8 cellular contexts compared by ENCODE assay signal in genomic region chr15:75044258-75044878, GRCh38. TPM values are rescaled to one million over a fixed set of nuclear protein-coding genes. Genes with fewer than 3 reads are reported as not detected.
A peak's percentile ranks its signal among the peaks of the same experiment; 100 is the strongest.
DNase-seq lines count a peak whose midpoint lies in the region; TF ChIP-seq lines count a peak whose summit lies in the region.

No MANE protein-coding gene starts in this region.

- 87 to 89% methylated on average over 9 to 14 of the region's 14 CpGs for WGBS in esophagus squamous epithelium, 2 donors

- no peak overlapping the region for H2AFZ ChIP-seq in OCI-LY3 (ENCODE audit: low read depth, low read length)
- H2AFZ ChIP-seq in parathyroid adenoma: no peak overlapping the region

- H3K9ac ChIP-seq in BLaER1 treated with 17β-estradiol and CSF1 and Interleukin-3, amounts not matched to agents 10 nM and 100 nM: peak overlapping the region; percentile 58 to 77 (median 74); a peak in 19 of 22 replicates
- H3K9ac ChIP-seq in OCI-LY3 (ENCODE audit: low read length) (no peak overlapping the region), parathyroid adenoma (no peak overlapping the region)

- TF ChIP-seq CTCF in OCI-LY3 (IDR thresholded peaks at IDR 0.05; ENCODE audit: low read depth, low read length) (no peak), esophagus squamous epithelium (IDR thresholded peaks at IDR 0.05) (no peak), parathyroid adenoma (IDR thresholded peaks at IDR 0.05) (no peak)

- peak overlapping the region; percentile 81 to 96 (median 88) for H3K4me2 ChIP-seq in BLaER1 treated with 17β-estradiol and CSF1 and Interleukin-3, amounts not matched to agents 10 nM and 100 nM
- H3K4me2 ChIP-seq in OCI-LY3 (ENCODE audit: low read length): peak overlapping the region; percentile 63
- H3K4me2 ChIP-seq in parathyroid adenoma (ENCODE audit: low read length): peak overlapping the region; percentile 16

- no peaks in the 10 kb centered on the region for H3K27me3 ChIP-seq in BLaER1 treated with 17β-estradiol and CSF1 and Interleukin-3, amounts not matched to agents 10 nM and 100 nM
- H3K27me3 ChIP-seq in OCI-LY3 (ENCODE audit: low read depth, low read length) (peaks cover 47% of the 10 kb centered on the region), esophagus squamous epithelium (no peaks in the 10 kb centered on the region), parathyroid adenoma (ENCODE audit: control insufficient read depth, insufficient read depth, low read length) (no peaks in the 10 kb centered on the region)

- no peak for DNase-seq in esophagus squamous epithelium (lab: John Stamatoyannopoulos, UW)
- DNase-seq in CD1c-positive myeloid dendritic cell (ENCODE audit: extremely low spot score): no peak
- DNase-seq in globus pallidus (ENCODE audit: low spot score): no peak
- DNase-seq in NOMO-1 treated with dmso at 0.1 percent for 144 hours (lab: John Stamatoyannopoulos, UW; ENCODE audit: unreplicated experiment): no peak
- DNase-seq in H4 (ENCODE audit: low spot score): no peak

- peaks cover 0 to 22% (median 7%) of the 10 kb centered on the region in 11 experiments; a peak in 10 of 22 replicates for H3K36me3 ChIP-seq in BLaER1 treated with 17β-estradiol and CSF1 and Interleukin-3, amounts not matched to agents 10 nM and 100 nM
- H3K36me3 ChIP-seq in OCI-LY3 (replicated peaks; ENCODE audit: low read depth, low read length) (peaks cover 21% of the 10 kb centered on the region), esophagus squamous epithelium (peaks cover 0 to 18% (median 0%) of the 10 kb centered on the region in 3 donors), parathyroid adenoma (ENCODE audit: control insufficient read depth, insufficient read depth, low read length) (no peaks in the 10 kb centered on the region)

- intact Hi-C loops in esophagus squamous epithelium (cut with DNase I): no loop called here

- H3K27ac ChIP-seq in BLaER1 treated with 17β-estradiol and CSF1 and Interleukin-3, amounts not matched to agents 10 nM and 100 nM: peak overlapping the region; percentile 59 to 90 (median 85); a peak in 21 of 22 replicates
- H3K27ac ChIP-seq in OCI-LY3 (ENCODE audit: low read length): no peak overlapping the region
- peak overlapping the region; percentile 68 to 90 (median 84) for H3K27ac ChIP-seq in esophagus squamous epithelium
- H3K27ac ChIP-seq in parathyroid adenoma: peak overlapping the region; percentile 93

- no peaks in the 10 kb centered on the region for H3K9me3 ChIP-seq in BLaER1 treated with 17β-estradiol and CSF1 and Interleukin-3, amounts not matched to agents 10 nM and 100 nM (replicated peaks in 1 of 11)
- no peaks in the 10 kb centered on the region for H3K9me3 ChIP-seq in OCI-LY3 (ENCODE audit: insufficient read depth, low read length)
- H3K9me3 ChIP-seq in esophagus squamous epithelium: no peaks in the 10 kb centered on the region
- H3K9me3 ChIP-seq in parathyroid adenoma (ENCODE audit: control insufficient read depth, low read length): no peaks in the 10 kb centered on the region

- H3K4me3 ChIP-seq in BLaER1 treated with 17β-estradiol and CSF1 and Interleukin-3, amounts not matched to agents 10 nM and 100 nM: peak overlapping the region in 4 of 10 experiments; percentile 1 to 50 (median 7); a peak in 3 of 20 replicates
- H3K4me3 ChIP-seq in OCI-LY3 (ENCODE audit: low read length): no peak overlapping the region
- H3K4me3 ChIP-seq in esophagus squamous epithelium: peak overlapping the region in 2 of 4 donors; percentile 23 to 29
- H3K4me3 ChIP-seq in parathyroid adenoma (ENCODE audit: low read depth, low read length): no peak overlapping the region

- H3K4me1 ChIP-seq in BLaER1 treated with 17β-estradiol and CSF1 and Interleukin-3, amounts not matched to agents 10 nM and 100 nM: peaks cover 78 to 99% (median 91%) of the 10 kb centered on the region in 10 experiments
- H3K4me1 ChIP-seq in OCI-LY3 (ENCODE audit: low read length) (peaks cover 62% of the 10 kb centered on the region), esophagus squamous epithelium (peaks cover 36 to 78% (median 39%) of the 10 kb centered on the region in 3 donors), parathyroid adenoma (peaks cover 41% of the 10 kb centered on the region)

- TF ChIP-seq POLR2A in esophagus squamous epithelium (IDR thresholded peaks at IDR 0.05): no peak

- H4K20me1 ChIP-seq in BLaER1 treated with 17β-estradiol and CSF1 and Interleukin-3, amounts not matched to agents 10 nM and 100 nM: peaks cover 0 to 32% (median 13%) of the 10 kb centered on the region in 11 experiments; a peak in 15 of 22 replicates
- peaks cover 41% of the 10 kb centered on the region for H4K20me1 ChIP-seq in OCI-LY3 (ENCODE audit: insufficient read depth, low read length)

- H3K79me2 ChIP-seq in OCI-LY3 (ENCODE audit: low read length) (no peaks in the 10 kb centered on the region), parathyroid adenoma (no peaks in the 10 kb centered on the region)

RNA-seq across cellular contexts. Expression of gene PPCDC, which starts 21.0 kb away (rescaled TPM):
- total RNA-seq in esophagus squamous epithelium: 10 to 100 TPM; 11.6 to 14.7 (median 12.4) TPM
- 5.4 and 11.6 TPM in 2 replicates for total RNA-seq in H4 (2014; rRNA removed; shearing (Covaris generic))

RNA-seq across cellular contexts. Expression of gene SCAMP5, which starts 49.0 kb away (rescaled TPM):
- total RNA-seq in esophagus squamous epithelium: 1 to 10 TPM in 1 of 4 donors, under 1 TPM in 3; 0.57 to 2.0 (median 0.67) TPM
- total RNA-seq in H4 (2014; rRNA removed; shearing (Covaris generic)): 1.9 and 3.6 TPM in 2 replicates

Comparison
In these comparisons a context has a peak if more than half of its experiments do, and no peak if none do; other contexts are left out.
1. H3K4me2 ChIP-seq: peak in every context shown above with its lines; median percentile 88 in BLaER1 treated with 17β-estradiol and CSF1 and Interleukin-3, amounts not matched to agents 10 nM and 100 nM; 63 in OCI-LY3; 16 in parathyroid adenoma.
2. H3K9ac ChIP-seq: peak in BLaER1 treated with 17β-estradiol and CSF1 and Interleukin-3, amounts not matched to agents 10 nM and 100 nM (11 of 11); none in OCI-LY3 (single experiment) and parathyroid adenoma (single experiment).